ENCODE assay signal across 8 cellular contexts in genomic region chr9:95509851-95510529, GRCh38. TPM values are rescaled to one million over a fixed set of nuclear protein-coding genes. Genes with fewer than 3 reads are reported as not detected.
A peak's percentile ranks its signal among the peaks of the same experiment; 100 is the strongest.
DNase-seq lines count a peak whose midpoint lies in the region; ATAC-seq and TF ChIP-seq lines count a peak whose summit lies in the region.

No MANE protein-coding gene starts in this region.

- peak overlapping the region; percentile 69 for H3K27ac ChIP-seq in CD8-positive, alpha-beta memory T cell (ENCODE audit: low read depth, low read length)
- H3K27ac ChIP-seq in layer of hippocampus (ENCODE audit: low read depth, low read length) (peak overlapping the region; percentile 73), suprapubic skin (peak overlapping the region; percentile 95)

- no peak for DNase-seq in CD8-positive, alpha-beta memory T cell
- DNase-seq in astrocyte of the cerebellum (ENCODE audit: low read depth) (no peak), suprapubic skin (ENCODE audit: low spot score in 2 of 2) (no peak), AG08396 (ENCODE audit: low spot score) (no peak)

- no peak for TF ChIP-seq POLR2A in suprapubic skin (IDR thresholded peaks at IDR 0.05)

- peaks cover 26% of the 10 kb centered on the region for H3K4me1 ChIP-seq in CD8-positive, alpha-beta memory T cell (ENCODE audit: insufficient read depth, low read length)
- H3K4me1 ChIP-seq in suprapubic skin = peaks cover 30% of the 10 kb centered on the region

- no peak for TF ChIP-seq EP300 in suprapubic skin (IDR thresholded peaks at IDR 0.05)

- no peaks in the 10 kb centered on the region for H3K27me3 ChIP-seq in CD8-positive, alpha-beta memory T cell (ENCODE audit: insufficient read depth, low read length, poor library complexity, severe bottlenecking)
- no peaks in the 10 kb centered on the region for H3K27me3 ChIP-seq in layer of hippocampus (ENCODE audit: control insufficient read depth, insufficient read depth, low read length)
- H3K27me3 ChIP-seq in suprapubic skin = no peaks in the 10 kb centered on the region

- CTCF ChIA-PET in CD8-positive, alpha-beta memory T cell (lab: Charles Lee) = interaction anchor here (0.8 to 1.4 kb wide), 2 partner anchors 14 to 15 kb away, joined by 3 to 4 read pairs; no protein-coding TSS in a partner anchor

- H3K9me3 ChIP-seq in CD8-positive, alpha-beta memory T cell (ENCODE audit: low read length) = no peaks in the 10 kb centered on the region
- no peaks in the 10 kb centered on the region for H3K9me3 ChIP-seq in suprapubic skin

- peaks cover 12 to 18% of the 10 kb centered on the region in 2 donors for H3K27me3 Mint-ChIP-seq in CD8-positive, alpha-beta memory T cell
- H3K27me3 Mint-ChIP-seq in IgD-negative memory B cell = peaks cover 26% of the 10 kb centered on the region

- H3K4me3 Mint-ChIP-seq in CD8-positive, alpha-beta memory T cell = peak overlapping the region; percentile 88 to 98 (median 96)
- peak overlapping the region; percentile 88 to 98 (median 94) for H3K4me3 Mint-ChIP-seq in IgD-negative memory B cell

- WGBS in suprapubic skin = under 1% methylated on average over 29 of the region's 29 CpGs

- no peak for ATAC-seq in GM19455 (IDR thresholded peaks at IDR 0.05; ENCODE audit: unreplicated experiment)
- ATAC-seq in HG02981 (IDR thresholded peaks at IDR 0.05; ENCODE audit: unreplicated experiment) = no peak

- H3K36me3 Mint-ChIP-seq in CD8-positive, alpha-beta memory T cell = peaks cover 0 to 23% (median 1%) of the 10 kb centered on the region in 3 donors
- no peaks in the 10 kb centered on the region for H3K36me3 Mint-ChIP-seq in IgD-negative memory B cell

- in situ Hi-C loops in astrocyte of the cerebellum (cut with HindIII; ENCODE audit: low sequenced_read_pairs) = no loop called here

- H3K4me3 ChIP-seq in CD8-positive, alpha-beta memory T cell (ENCODE audit: low read length) = peak overlapping the region; percentile 77
- H3K4me3 ChIP-seq in astrocyte of the cerebellum (ENCODE audit: low read depth, low read length) (peak overlapping the region; percentile 78), suprapubic skin (peak overlapping the region; percentile 91)

- TF ChIP-seq CTCF in astrocyte of the cerebellum (IDR thresholded peaks at IDR 0.05; ENCODE audit: low read depth, low read length, missing control alignments) = no peak
- no peak for TF ChIP-seq CTCF in suprapubic skin (IDR thresholded peaks at IDR 0.05)

- peaks cover 0 to 2% (median 0%) of the 10 kb centered on the region in 5 donors for H3K9me3 Mint-ChIP-seq in CD8-positive, alpha-beta memory T cell
- no peaks in the 10 kb centered on the region for H3K9me3 Mint-ChIP-seq in IgD-negative memory B cell

- H3K36me3 ChIP-seq in CD8-positive, alpha-beta memory T cell (ENCODE audit: insufficient read depth, low read length) = no peaks in the 10 kb centered on the region
- H3K36me3 ChIP-seq in suprapubic skin = no peaks in the 10 kb centered on the region

- peaks cover 38 to 64% (median 53%) of the 10 kb centered on the region in 3 donors for H3K4me1 Mint-ChIP-seq in CD8-positive, alpha-beta memory T cell
- peaks cover 15 to 24% (median 20%) of the 10 kb centered on the region in 3 donors for H3K4me1 Mint-ChIP-seq in IgD-negative memory B cell

- H3K27ac Mint-ChIP-seq in CD8-positive, alpha-beta memory T cell = peak overlapping the region; percentile 43 to 92 (median 90)
- H3K27ac Mint-ChIP-seq in IgD-negative memory B cell = peak overlapping the region; percentile 78 to 97 (median 86)

- POLR2A ChIA-PET in CD8-positive, alpha-beta memory T cell (lab: Charles Lee) = interaction anchor here (1.0 to 1.8 kb wide), 3 partner anchors 15 to 84 kb away, joined by 3 to 8 read pairs (median 6); no protein-coding TSS in a partner anchor

RNA-seq across cellular contexts. Expression of gene PTCH1, which starts 6.8 kb away (rescaled TPM):
- 1 to 10 TPM; 7.1 to 7.9 TPM for total RNA-seq in CD8-positive, alpha-beta memory T cell
- 23.3 TPM for polyA plus RNA-seq in CD8-positive, alpha-beta memory T cell
- 19.3 TPM for polyA plus RNA-seq in IgD-negative memory B cell
- total RNA-seq in suprapubic skin = 10 to 100 TPM in 3 of 4 donors, 1 to 10 TPM in 1; 9.9 to 59.0 (median 27.9) TPM
